In genomic region chr2:98924910-98925309, GRCh38 we compare ENCODE assay signal across 23 cellular contexts. TPM values are rescaled to one million over a fixed set of nuclear protein-coding genes. Genes with fewer than 3 reads are reported as not detected.
DNase-seq lines count a peak whose midpoint lies in the region; ATAC-seq, FAIRE-seq and TF ChIP-seq lines count a peak whose summit lies in the region.
"Had no signal": no experiment of that assay in that cellular context is flagged by ENCODE, and none has a peak within 500 bp of the region (broad histone marks: within the 10 kb centered on the region; RNA-seq: fewer than 3 reads in every experiment).

No MANE protein-coding gene starts in this region.

- H3T11ph ChIP-seq in H9 (ENCODE audit: low read length), result no peak overlapping the region

- no CpG with 5 or more reads among the region's 4 CpGs for WGBS in H9 (ENCODE audit: extremely low coverage, insufficient read length, low lambda C conversion rate)
- 78% methylated on average over 4 of the region's 4 CpGs; no CpG with 5 or more reads in 1 of the 2 experiments for WGBS in H1 (ENCODE audit: extremely low coverage in 1 of 2, insufficient coverage in 1 of 2, insufficient read length in 1 of 2, insufficient replicate concordance in 2 of 2, low coverage in 1 of 2, low lambda C conversion rate in 2 of 2, missing lambda C conversion rate in 1 of 2), 2 experiments

- no peak overlapping the region for H2BK120ac ChIP-seq in H9 (ENCODE audit: low read depth, low read length, poor library complexity, severe bottlenecking)
- peak overlapping the region; percentile 17 for H2BK120ac ChIP-seq in H1 (replicated peaks; ENCODE audit: low read depth, low read length)

- H3K4me3 Mint-ChIP-seq in H9, result no peak overlapping the region
- H3K4me3 Mint-ChIP-seq: CD14-positive monocyte; CD4-positive, alpha-beta T cell; CD8-positive, alpha-beta memory T cell had no signal

- no peak overlapping the region for H3K27ac Mint-ChIP-seq in H9
- H3K27ac Mint-ChIP-seq: CD14-positive monocyte; CD4-positive, alpha-beta T cell; CD8-positive, alpha-beta memory T cell had no signal

- no peak for ATAC-seq in GM21825 (IDR thresholded peaks at IDR 0.05; ENCODE audit: unreplicated experiment)
- ATAC-seq: A549, HCT116 had no signal

- peaks cover 2% of the 10 kb centered on the region for H3K23me2 ChIP-seq in H9 (ENCODE audit: insufficient read length, low read depth, low read length, poor library complexity, severe bottlenecking)
- H3K23me2 ChIP-seq in H1 (ENCODE audit: low read depth, low read length), result no peaks in the 10 kb centered on the region

- H3K4ac ChIP-seq in H9 (ENCODE audit: low read depth, low read length) (no peak overlapping the region), H1 (replicated peaks; ENCODE audit: insufficient read length, low read depth, low read length) (no peak overlapping the region)

- CTCF ChIA-PET in H1 (lab: Charles Lee; ENCODE audit: partially characterized antibody), result interaction anchor here (1.0 to 2.5 kb wide), 3 partner anchors 8 to 142 kb away, joined by 3 to 10 read pairs (median 4); no protein-coding TSS in a partner anchor

- no peak overlapping the region for H2BK12ac ChIP-seq in H9 (ENCODE audit: insufficient read length, low read depth, low read length)
- no peak overlapping the region for H2BK12ac ChIP-seq in H1 (ENCODE audit: low read depth, low read length)

- H3K9ac ChIP-seq in H9 (ENCODE audit: extremely low read depth, insufficient read length, low read length) (no peak overlapping the region), H1 (replicated peaks in 1 of 4; ENCODE audit: extremely low read depth in 1 of 4, low read depth in 3 of 4, low read length in 3 of 4) (no peak overlapping the region), kidney (ENCODE audit: low read length in 2 of 2) (no peak overlapping the region)
- H3K9ac ChIP-seq: BLaER1 treated with 17β-estradiol and CSF1 and Interleukin-3, amounts not matched to agents 10 nM and 100 nM had no signal

- TF ChIP-seq POLR2A in H1 (IDR thresholded peaks at IDR 0.05; ENCODE audit: control extremely low read depth in 1 of 2, low read depth in 2 of 2, low read length in 2 of 2), result no peak

- H3K79me2 ChIP-seq in H9 (ENCODE audit: insufficient read depth, low read length) (no peaks in the 10 kb centered on the region), H1 (ENCODE audit: control insufficient read depth in 1 of 2, insufficient read depth in 2 of 2, low read length in 2 of 2) (no peaks in the 10 kb centered on the region)

- FAIRE-seq in H1 (lab: Jason Lieb, UNC), result no peak
- FAIRE-seq in kidney (lab: Jason Lieb, UNC), result no peak
- FAIRE-seq: A549, D721Med, GM12891, GM18507 had no signal

- peaks cover 5% of the 10 kb centered on the region for H3K27me3 Mint-ChIP-seq in H9 (ENCODE audit: low read depth)

- H3K56ac ChIP-seq in H9 (ENCODE audit: insufficient read length, low read depth, low read length), result no peak overlapping the region
- no peak overlapping the region for H3K56ac ChIP-seq in H1 (replicated peaks; ENCODE audit: insufficient read length, low read depth, low read length)

- H2AK5ac ChIP-seq in H9 (ENCODE audit: insufficient read length, low read length) (no peak overlapping the region), H1 (ENCODE audit: low read depth, low read length) (no peak overlapping the region)

- no peak overlapping the region for H2BK20ac ChIP-seq in H9 (ENCODE audit: low read depth, low read length, poor library complexity, severe bottlenecking)
- H2BK20ac ChIP-seq in H1 (ENCODE audit: low read length), result no peak overlapping the region

- H2BK5ac ChIP-seq in H9 (ENCODE audit: insufficient read length, low read length) (no peak overlapping the region), H1 (ENCODE audit: low read depth, low read length) (no peak overlapping the region)

- H3K4me1 Mint-ChIP-seq in H9, result peaks cover 7 to 12% of the 10 kb centered on the region in 2 experiments
- H3K4me1 Mint-ChIP-seq: CD14-positive monocyte; CD8-positive, alpha-beta memory T cell had no signal

- H3K9me3 ChIP-seq in H9 (ENCODE audit: control insufficient read depth, low read depth, low read length) (no peaks in the 10 kb centered on the region), H1 (ENCODE audit: insufficient read depth in 2 of 2, low read depth in 1 of 2, low read length in 1 of 2) (peaks cover 0 to 4% of the 10 kb centered on the region in 2 experiments; a peak in 1 of 4 replicates), kidney (ENCODE audit: control insufficient read depth in 1 of 2, low read length in 2 of 2) (peaks cover 0 to 3% of the 10 kb centered on the region in 2 donors), left ventricle myocardium inferior (replicated peaks) (peaks cover 6% of the 10 kb centered on the region)
- H3K9me3 ChIP-seq: A549, BE2C had no signal

- no peak overlapping the region for H3K4me2 ChIP-seq in H9 (ENCODE audit: insufficient read depth, insufficient read length, low read length)
- H3K4me2 ChIP-seq in H1 (ENCODE audit: insufficient read depth in 1 of 2, low read depth in 2 of 2, low read length in 2 of 2), result no peak overlapping the region
- H3K4me2 ChIP-seq: A549; BLaER1 treated with 17β-estradiol and CSF1 and Interleukin-3, amounts not matched to agents 10 nM and 100 nM had no signal

- TF ChIP-seq EP300 in H1 (IDR thresholded peaks at IDR 0.05; ENCODE audit: borderline replicate concordance in 1 of 2, low read depth in 2 of 2, low read length in 2 of 2), result no peak

- H2AFZ ChIP-seq in H9 (ENCODE audit: low read length) (no peak overlapping the region), H1 (ENCODE audit: low read length) (no peak overlapping the region)

- H3K36me3 ChIP-seq in H1 (ENCODE audit: control insufficient read depth in 2 of 4, insufficient read depth in 4 of 4, low read length in 3 of 4) (no peaks in the 10 kb centered on the region), kidney (ENCODE audit: control insufficient read depth in 1 of 2, insufficient read depth in 2 of 2, low read length in 2 of 2) (no peaks in the 10 kb centered on the region), left ventricle myocardium inferior (no peaks in the 10 kb centered on the region)
- H3K36me3 ChIP-seq: BE2C; BLaER1 treated with 17β-estradiol and CSF1 and Interleukin-3, amounts not matched to agents 10 nM and 100 nM had no signal

- H3K4me3 ChIP-seq in H1 (ENCODE audit: extremely low read depth in 1 of 4, insufficient read depth in 2 of 4, low read depth in 3 of 4, low read length in 4 of 4), result no peak overlapping the region
- no peak overlapping the region for H3K4me3 ChIP-seq in kidney (ENCODE audit: low read length in 2 of 2)
- H3K4me3 ChIP-seq in left ventricle myocardium inferior, result no peak overlapping the region
- H3K4me3 ChIP-seq: A549; BLaER1 treated with 17β-estradiol and CSF1 and Interleukin-3, amounts not matched to agents 10 nM and 100 nM had no signal

- TF ChIP-seq CTCF in H9 (conservative IDR thresholded peaks at IDR 0.05) (no peak), H1 (IDR thresholded peaks at IDR 0.05; ENCODE audit: control extremely low read depth in 1 of 3, insufficient read depth in 1 of 3, low read depth in 1 of 3, low read length in 3 of 3) (no peak), kidney (IDR thresholded peaks at IDR 0.05; ENCODE audit: borderline replicate concordance, extremely low read depth, insufficient read depth) (no peak), left ventricle myocardium inferior (IDR thresholded peaks at IDR 0.05; ENCODE audit: borderline replicate concordance) (no peak)

- H2BK15ac ChIP-seq in H9 (ENCODE audit: low read depth, low read length), result no peak overlapping the region
- no peak overlapping the region for H2BK15ac ChIP-seq in H1 (ENCODE audit: low read length)

- H3K79me1 ChIP-seq in H9 (ENCODE audit: insufficient read depth, low read depth, low read length, poor library complexity, severe bottlenecking) (no peaks in the 10 kb centered on the region), H1 (ENCODE audit: low read depth, low read length) (no peaks in the 10 kb centered on the region)

- H3K4me1 ChIP-seq in H9 (ENCODE audit: insufficient read depth, low read length) (no peaks in the 10 kb centered on the region), H1 (replicated peaks in 1 of 4; ENCODE audit: control insufficient read depth in 3 of 4, insufficient read depth in 4 of 4, low read length in 3 of 4) (peaks cover 0 to 4% (median 0%) of the 10 kb centered on the region in 4 experiments; a peak in 1 of 7 replicates), kidney (ENCODE audit: control insufficient read depth in 1 of 2, insufficient read depth in 1 of 2, low read depth in 1 of 2, low read length in 2 of 2) (no peaks in the 10 kb centered on the region), left ventricle myocardium inferior (no peaks in the 10 kb centered on the region)
- H3K4me1 ChIP-seq: BE2C; BLaER1 treated with 17β-estradiol and CSF1 and Interleukin-3, amounts not matched to agents 10 nM and 100 nM had no signal

- DNase-seq in H9 (no peak), H1 (ENCODE audit: low read depth in 1 of 2, low spot score in 2 of 2) (no peak), kidney (peak; percentile 24), left ventricle myocardium inferior (no peak), ecto neural progenitor cell (ENCODE audit: low spot score) (no peak)
- DNase-seq: 8988T; ACHN; AML-193; BE2C; CD4-positive, alpha-beta T cell; CD8-positive, alpha-beta memory T cell; DMS 273 treated with DMSO at 0.1 percent for 48 hours; DMS79 treated with DMSO at 0.1 percent for 48 hours; GF-D8; GOT3 had no signal

- H4K8ac ChIP-seq in H9 (replicated peaks; ENCODE audit: insufficient read length, low read depth, low read length), result no peak overlapping the region
- no peak overlapping the region for H4K8ac ChIP-seq in H1 (ENCODE audit: extremely low read depth, insufficient read depth, low read length)

- H3K14ac ChIP-seq in H9 (ENCODE audit: insufficient read depth, low read length) (peak overlapping the region; percentile 45; the same call in 1 of the 2 replicates), H1 (ENCODE audit: insufficient read length) (no peak overlapping the region)

- H3K23ac ChIP-seq in H9 (ENCODE audit: insufficient read length, low read depth, low read length) (no peak overlapping the region), H1 (ENCODE audit: insufficient read length) (no peak overlapping the region)

- H3K27me3 ChIP-seq in H9 (ENCODE audit: insufficient read depth, low read length) (no peaks in the 10 kb centered on the region), H1 (replicated peaks in 1 of 4; ENCODE audit: control insufficient read depth in 3 of 4, extremely low read depth in 1 of 4, insufficient read depth in 3 of 4, low read length in 3 of 4) (no peaks in the 10 kb centered on the region), left ventricle myocardium inferior (ENCODE audit: low read depth) (peaks cover 74% of the 10 kb centered on the region)
- H3K27me3 ChIP-seq: BE2C; BLaER1 treated with 17β-estradiol and CSF1 and Interleukin-3, amounts not matched to agents 10 nM and 100 nM had no signal

- no peak overlapping the region for H4K5ac ChIP-seq in H9 (ENCODE audit: insufficient read length, low read depth, low read length)
- H4K5ac ChIP-seq in H1 (ENCODE audit: insufficient read length, low read depth, low read length), result no peak overlapping the region

- POLR2A ChIA-PET in H1 (lab: Charles Lee; ENCODE audit: partially characterized antibody), result no interaction called here

- no peak for TF ChIP-seq RAD21 in H1 (IDR thresholded peaks at IDR 0.05 in 1 of 2, conservative IDR thresholded peaks at IDR 0.05 in 1 of 2; ENCODE audit: low read depth in 2 of 2, low read length in 2 of 2)

- H3K9me3 Mint-ChIP-seq in H9, result peaks cover 2 to 4% of the 10 kb centered on the region in 2 experiments; a peak in 2 of 5 replicates
- H3K9me3 Mint-ChIP-seq: CD4-positive, alpha-beta T cell; CD8-positive, alpha-beta memory T cell had no signal

- no peak overlapping the region for H3K18ac ChIP-seq in H9 (ENCODE audit: insufficient read length, low read depth, low read length)
- H3K18ac ChIP-seq in H1 (ENCODE audit: extremely low read depth, low read length), result no peak overlapping the region

- intact Hi-C loops in kidney (cut with DNase I), result no loop called here
- intact Hi-C loops in left ventricle myocardium inferior (cut with micrococcal nuclease), result no loop called here

- H4K91ac ChIP-seq in H9 (ENCODE audit: insufficient read length, low read depth, low read length) (no peak overlapping the region), H1 (replicated peaks; ENCODE audit: insufficient read length, low read length) (no peak overlapping the region)

- no peaks in the 10 kb centered on the region for H3K36me3 Mint-ChIP-seq in H9 (ENCODE audit: insufficient read depth in 1 of 3, low read depth in 3 of 3)
- H3K36me3 Mint-ChIP-seq: CD14-positive monocyte had no signal

- no peaks in the 10 kb centered on the region for H4K20me1 ChIP-seq in H9 (ENCODE audit: control insufficient read depth, insufficient read depth, insufficient read length)
- H4K20me1 ChIP-seq in H1 (replicated peaks in 1 of 2; ENCODE audit: control insufficient read depth in 1 of 2, insufficient read depth in 2 of 2, low read length in 2 of 2), result no peaks in the 10 kb centered on the region
- H4K20me1 ChIP-seq: BLaER1 treated with 17β-estradiol and CSF1 and Interleukin-3, amounts not matched to agents 10 nM and 100 nM had no signal

- H3K27ac ChIP-seq in H9 (ENCODE audit: insufficient read length, low read depth, low read length) (no peak overlapping the region), H1 (ENCODE audit: low read depth, low read length) (no peak overlapping the region), kidney (ENCODE audit: low read depth in 2 of 2, low read length in 2 of 2) (no peak overlapping the region), left ventricle myocardium inferior (replicated peaks) (no peak overlapping the region)
- H3K27ac ChIP-seq: A549; BLaER1 treated with 17β-estradiol and CSF1 and Interleukin-3, amounts not matched to agents 10 nM and 100 nM had no signal

RNA-seq across cellular contexts. Expression of gene CRACDL, which starts 11.1 kb away (rescaled TPM):
- 0.29 and 0.48 TPM in 2 replicates for total RNA-seq in H9 (2021)
- 0.07 and 0.50 TPM in 2 replicates for total RNA-seq in H1 (2021; fragmentation: NEBNext Ultra II Directional; extraction: Animal tissue kit (Norgen Biotek cat#: 25700))
- 0.25 and 0.38 TPM in 2 replicates for polyA plus RNA-seq in H1 (2011; rRNA removed)
- polyA plus RNA-seq in H1 (2011; cell fraction: cytosol; rRNA removed), result 0.30 TPM
- 0.33 TPM for polyA plus RNA-seq in H1 (2011; cell fraction: nucleus; rRNA removed)
- polyA plus RNA-seq in H1 (2012, experiment 1 of 2), result 0.08 to 0.38 TPM (median 0.21 TPM) in 4 replicates
- polyA plus RNA-seq in H1 (2012, experiment 2 of 2), result 0.07 TPM
- polyA plus RNA-seq in H1 (2013, experiment 1 of 2), result 0.30 TPM
- polyA plus RNA-seq in H1 (2013, experiment 2 of 2), result 0.29 TPM
- 0.07 and 0.28 TPM in 2 replicates for polyA minus RNA-seq in H1 (2011; rRNA and poly(A)+ RNA removed)
- polyA minus RNA-seq in H1 (2011; cell fraction: cytosol; rRNA and poly(A)+ RNA removed), result not detected
- not detected for polyA minus RNA-seq in H1 (2011; cell fraction: nucleus; rRNA and poly(A)+ RNA removed)
- 14.8 TPM for total RNA-seq in kidney
- polyA plus RNA-seq in kidney (ENCODE audit: insufficient read depth, low read depth, low replicate concordance), result 4.3 TPM
- total RNA-seq in left ventricle myocardium inferior, result 3.0 TPM
